In genomic region chr1:152408664-152409063, GRCh38 we compare ENCODE assay signal across 23 cellular contexts. TPM values are rescaled to one million over a fixed set of nuclear protein-coding genes. Genes with fewer than 3 reads are reported as not detected.
DNase-seq lines count a peak whose midpoint lies in the region; ATAC-seq and TF ChIP-seq lines count a peak whose summit lies in the region.
"Had no signal": no experiment of that assay in that cellular context is flagged by ENCODE, and none has a peak within 500 bp of the region (broad histone marks: within the 10 kb centered on the region; RNA-seq: fewer than 3 reads in every experiment).

No MANE protein-coding gene starts in this region.

- no peaks in the 10 kb centered on the region for H3K79me2 ChIP-seq in GM23338 (replicated peaks; ENCODE audit: insufficient read depth)

- DNase-seq in NCI-H82 (lab: John Stamatoyannopoulos, UW) (peak; percentile 6), NCI-H82 treated with DMSO at 0.1 percent for 48 hours (lab: John Stamatoyannopoulos, UW; ENCODE audit: unreplicated experiment) (no peak), GM23338 (ENCODE audit: low spot score) (peak; percentile 59), foreskin keratinocyte (no peak), NCI-H2029 treated with DMSO at 0.1 percent for 48 hours (lab: John Stamatoyannopoulos, UW) (no peak)
- DNase-seq in stimulated activated naive CD4-positive, alpha-beta T cell treated with Interleukin-2 at 50 U/mL for 16 hours (lab: John Stamatoyannopoulos, UW), result no peak
- DNase-seq: C1 segment of cervical spinal cord; Calu3; CD4-positive, alpha-beta memory T cell; COR-L47; DMS53; DMS79 treated with DMSO at 0.1 percent for 48 hours; GF-D8; GM23248; H9; HFFc6 had no signal

- H2AFZ ChIP-seq in GM23338, result no peak overlapping the region
- H2AFZ ChIP-seq: GM23248 had no signal

- H3K27ac Mint-ChIP-seq in GM23338, result no peak overlapping the region
- H3K27ac Mint-ChIP-seq: CD4-positive, alpha-beta memory T cell; H9; HFFc6 had no signal

- H3K27me3 Mint-ChIP-seq in GM23338 (ENCODE audit: insufficient read depth, low read depth, poor library complexity), result peaks cover 2% of the 10 kb centered on the region

- H3K4me3 Mint-ChIP-seq in GM23338, result no peak overlapping the region
- H3K4me3 Mint-ChIP-seq: CD4-positive, alpha-beta memory T cell; H9; HFFc6 had no signal

- H3K27ac ChIP-seq in GM23338 (ENCODE audit: low read depth) (no peak overlapping the region), foreskin keratinocyte (no peak overlapping the region)
- H3K27ac ChIP-seq: GM23248 had no signal

- H3K27me3 ChIP-seq in GM23338 (ENCODE audit: insufficient read depth) (no peaks in the 10 kb centered on the region), foreskin keratinocyte (peaks cover 3% of the 10 kb centered on the region)

- peaks cover 6% of the 10 kb centered on the region for H3K4me1 Mint-ChIP-seq in GM23338
- H3K4me1 Mint-ChIP-seq: CD4-positive, alpha-beta memory T cell; H9 had no signal

- no peaks in the 10 kb centered on the region for H3K36me3 Mint-ChIP-seq in GM23338 (ENCODE audit: low read depth)
- H3K36me3 Mint-ChIP-seq: CD4-positive, alpha-beta memory T cell had no signal

- TF ChIP-seq CTCF in GM23338 (conservative IDR thresholded peaks at IDR 0.05; ENCODE audit: low read depth in 2 of 2) (peak; percentile 11 to 13; a peak in 1 of 4 replicates), foreskin keratinocyte (conservative IDR thresholded peaks at IDR 0.05) (peak; percentile 6)

- ATAC-seq in GM23338 (peak; percentile 71), foreskin keratinocyte (no peak)
- ATAC-seq: GM12878 had no signal

- H3K9me3 Mint-ChIP-seq in GM23338, result no peaks in the 10 kb centered on the region
- H3K9me3 Mint-ChIP-seq: CD4-positive, alpha-beta memory T cell had no signal

- no peaks in the 10 kb centered on the region for H3K36me3 ChIP-seq in GM23338 (ENCODE audit: insufficient read depth)

- no peak overlapping the region for H3K4me3 ChIP-seq in GM23338
- H3K4me3 ChIP-seq: GM12878, GM23248 had no signal

- no peaks in the 10 kb centered on the region for H4K20me1 ChIP-seq in GM23338 (replicated peaks; ENCODE audit: insufficient read depth)

- no peaks in the 10 kb centered on the region for H3F3A ChIP-seq in GM23338 (replicated peaks; ENCODE audit: low read depth)

- peaks cover 7% of the 10 kb centered on the region; the same call in 1 of the 2 replicates for H3K9me2 ChIP-seq in GM23338 (ENCODE audit: insufficient read depth)

- H3K4me1 ChIP-seq in GM23338 (ENCODE audit: insufficient read depth), result no peaks in the 10 kb centered on the region
- H3K4me1 ChIP-seq in foreskin keratinocyte, result no peaks in the 10 kb centered on the region

- no peak overlapping the region for H3K4me2 ChIP-seq in GM23338

TF ChIP-seq in GM23338, 12 proteins besides CTCF, POLR2A, EP300 and RAD21 (continues in another document):
- TF ChIP-seq CREB1 (CRISPR knock-in tag; IDR thresholded peaks at IDR 0.05; ENCODE audit: low read depth) (no peak), EZH2phosphoT487 (IDR thresholded peaks at IDR 0.05; ENCODE audit: unreplicated experiment) (no peak), ZNF331 (CRISPR knock-in tag; IDR thresholded peaks at IDR 0.05; ENCODE audit: low read depth) (no peak), EZH2 (IDR thresholded peaks at IDR 0.05; ENCODE audit: low read depth, unreplicated experiment) (no peak), STAT1 (IDR thresholded peaks at IDR 0.05; ENCODE audit: unreplicated experiment) (no peak), POLR2AphosphoS5 (IDR thresholded peaks at IDR 0.05; ENCODE audit: low read depth) (no peak), ZNF114 (CRISPR knock-in tag; IDR thresholded peaks at IDR 0.05) (no peak), ETS1 (IDR thresholded peaks at IDR 0.05) (no peak), NANOG (IDR thresholded peaks at IDR 0.05; ENCODE audit: borderline replicate concordance) (no peak)
- TF ChIP-seq, protein P1, sequence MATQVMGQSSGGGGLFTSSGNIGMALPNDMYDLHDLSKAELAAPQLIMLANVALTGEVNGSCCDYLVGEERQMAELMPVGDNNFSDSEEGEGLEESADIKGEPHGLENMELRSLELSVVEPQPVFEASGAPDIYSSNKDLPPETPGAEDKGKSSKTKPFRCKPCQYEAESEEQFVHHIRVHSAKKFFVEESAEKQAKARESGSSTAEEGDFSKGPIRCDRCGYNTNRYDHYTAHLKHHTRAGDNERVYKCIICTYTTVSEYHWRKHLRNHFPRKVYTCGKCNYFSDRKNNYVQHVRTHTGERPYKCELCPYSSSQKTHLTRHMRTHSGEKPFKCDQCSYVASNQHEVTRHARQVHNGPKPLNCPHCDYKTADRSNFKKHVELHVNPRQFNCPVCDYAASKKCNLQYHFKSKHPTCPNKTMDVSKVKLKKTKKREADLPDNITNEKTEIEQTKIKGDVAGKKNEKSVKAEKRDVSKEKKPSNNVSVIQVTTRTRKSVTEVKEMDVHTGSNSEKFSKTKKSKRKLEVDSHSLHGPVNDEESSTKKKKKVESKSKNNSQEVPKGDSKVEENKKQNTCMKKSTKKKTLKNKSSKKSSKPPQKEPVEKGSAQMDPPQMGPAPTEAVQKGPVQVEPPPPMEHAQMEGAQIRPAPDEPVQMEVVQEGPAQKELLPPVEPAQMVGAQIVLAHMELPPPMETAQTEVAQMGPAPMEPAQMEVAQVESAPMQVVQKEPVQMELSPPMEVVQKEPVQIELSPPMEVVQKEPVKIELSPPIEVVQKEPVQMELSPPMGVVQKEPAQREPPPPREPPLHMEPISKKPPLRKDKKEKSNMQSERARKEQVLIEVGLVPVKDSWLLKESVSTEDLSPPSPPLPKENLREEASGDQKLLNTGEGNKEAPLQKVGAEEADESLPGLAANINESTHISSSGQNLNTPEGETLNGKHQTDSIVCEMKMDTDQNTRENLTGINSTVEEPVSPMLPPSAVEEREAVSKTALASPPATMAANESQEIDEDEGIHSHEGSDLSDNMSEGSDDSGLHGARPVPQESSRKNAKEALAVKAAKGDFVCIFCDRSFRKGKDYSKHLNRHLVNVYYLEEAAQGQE (IDR thresholded peaks at IDR 0.05; ENCODE audit: unreplicated experiment), result no peak

RNA-seq across cellular contexts. Expression of gene CRNN, which starts 5.4 kb away (rescaled TPM):
- not detected in 2 replicates for total RNA-seq in GM23338 (2014; rRNA removed; shearing (Covaris generic))
- polyA plus RNA-seq in GM23338 (2016; fragmentation: Nextera tagmentation; extraction: Ambion mirVana), result not detected in 2 replicates
- total RNA-seq in foreskin keratinocyte, result not detected in 2 replicates
- not detected in 2 replicates for polyA plus RNA-seq in foreskin keratinocyte
- total RNA-seq: A172; A673; Calu3; CD4-positive, alpha-beta memory T cell; Daoy; G401; GM12878; GM23248; H4; H9; HFFc6 had no signal
- polyA plus RNA-seq: BJ; CD4-positive, alpha-beta memory T cell; GM12878; GM23248 had no signal

RNA-seq across cellular contexts. Expression of gene FLG2, which starts 48.9 kb away (rescaled TPM):
- total RNA-seq in GM23338 (2014; rRNA removed; shearing (Covaris generic)), result not detected in 2 replicates
- polyA plus RNA-seq in GM23338 (2016; fragmentation: Nextera tagmentation; extraction: Ambion mirVana), result not detected in 2 replicates
- total RNA-seq in foreskin keratinocyte, result 0.04 and 0.07 TPM in 2 replicates
- polyA plus RNA-seq in foreskin keratinocyte, result 0.03 and 0.04 TPM in 2 replicates
- total RNA-seq: A172; A673; Calu3; CD4-positive, alpha-beta memory T cell; Daoy; G401; GM12878; GM23248; H4; H9; HFFc6 had no signal
- polyA plus RNA-seq: BJ; CD4-positive, alpha-beta memory T cell; GM12878; GM23248 had no signal

Comparison
In these comparisons a context has a peak if more than half of its experiments do, and no peak if none do; other contexts are left out.
1. DNase-seq: peak in NCI-H82 (single experiment) and GM23338 (single experiment); none in NCI-H82 treated with DMSO at 0.1 percent for 48 hours (single experiment), foreskin keratinocyte (0 of 2), NCI-H2029 treated with DMSO at 0.1 percent for 48 hours (single experiment) and stimulated activated naive CD4-positive, alpha-beta T cell treated with Interleukin-2 at 50 U/mL for 16 hours (single experiment).